ENCODE assay signal across 8 cellular contexts in genomic region chr6:30752164-30752927, GRCh38. TPM values are rescaled to one million over a fixed set of nuclear protein-coding genes. Genes with fewer than 3 reads are reported as not detected.
A peak's percentile ranks its signal among the peaks of the same experiment; 100 is the strongest.
DNase-seq lines count a peak whose midpoint lies in the region; ATAC-seq and TF ChIP-seq lines count a peak whose summit lies in the region.

No MANE protein-coding gene starts in this region.

- TF ChIP-seq POLR2A in tibial nerve (IDR thresholded peaks at IDR 0.05), result peak in 1 of 2 donors; percentile 12

- no peak overlapping the region for H3K4me3 Mint-ChIP-seq in chondrocyte (ENCODE audit: unreplicated experiment)

- no peaks in the 10 kb centered on the region for H3K27me3 ChIP-seq in lung (ENCODE audit: control insufficient read depth, insufficient read depth)
- H3K27me3 ChIP-seq in tibial nerve, result no peaks in the 10 kb centered on the region

- TF ChIP-seq CTCF in chondrocyte (IDR thresholded peaks at IDR 0.05), result peak; percentile 46
- TF ChIP-seq CTCF in lung (IDR thresholded peaks at IDR 0.05; ENCODE audit: control extremely low read depth, extremely low read depth), result no peak
- TF ChIP-seq CTCF in tibial nerve (IDR thresholded peaks at IDR 0.05), result peak in 1 of 5 experiments; percentile 9
- TF ChIP-seq CTCF in GM10266 (IDR thresholded peaks at IDR 0.05; ENCODE audit: control insufficient read depth, insufficient read depth, low read depth, missing control alignments), result no peak

- H3K4me1 Mint-ChIP-seq in chondrocyte (ENCODE audit: low read depth), result peaks cover 85% of the 10 kb centered on the region

- no peaks in the 10 kb centered on the region for H3K9me3 ChIP-seq in lung (ENCODE audit: control insufficient read depth in 2 of 2, insufficient read depth in 1 of 2, low read length in 1 of 2)
- H3K9me3 ChIP-seq in tibial nerve, result no peaks in the 10 kb centered on the region

- DNase-seq in COLO829 (ENCODE audit: low spot score) (peak; percentile 94), NCI-H2196 (lab: John Stamatoyannopoulos, UW; ENCODE audit: unreplicated experiment) (peak; percentile 82), chondrocyte (ENCODE audit: low spot score) (peak; percentile 100), lung (ENCODE audit: low spot score) (peak; percentile 94), tibial nerve (ENCODE audit: low spot score in 2 of 2) (peak; percentile 82), GM10266 (ENCODE audit: extremely low spot score) (no peak)

- peak overlapping the region; percentile 80 to 97 for H3K27ac ChIP-seq in lung (ENCODE audit: low read depth in 1 of 2, low read length in 1 of 2)
- peak overlapping the region; percentile 37 to 96 (median 68) for H3K27ac ChIP-seq in tibial nerve

- no peaks in the 10 kb centered on the region for H3K36me3 Mint-ChIP-seq in chondrocyte (ENCODE audit: low read depth)

- WGBS in lung, 2 donors, result 30 to 40% methylated on average over 12 of the region's 12 CpGs
- 19 to 23% methylated on average over 9 to 12 of the region's 12 CpGs for WGBS in tibial nerve, 2 donors

- H3K4me1 ChIP-seq in lung (ENCODE audit: control insufficient read depth in 2 of 2, insufficient read depth in 2 of 2, low read length in 2 of 2), result peaks cover 7 to 12% of the 10 kb centered on the region in 2 donors
- peaks cover 0 to 51% (median 17%) of the 10 kb centered on the region in 4 donors for H3K4me1 ChIP-seq in tibial nerve

- ATAC-seq in lung (ENCODE audit: insufficient read depth, low FRiP score), result peak; percentile 92
- ATAC-seq in GM19463 (IDR thresholded peaks at IDR 0.05; ENCODE audit: unreplicated experiment), result no peak
- ATAC-seq in HG02588 (IDR thresholded peaks at IDR 0.05; ENCODE audit: unreplicated experiment), result no peak

- H3K27me3 Mint-ChIP-seq in chondrocyte (ENCODE audit: low read depth), result no peaks in the 10 kb centered on the region

- H3K9me3 Mint-ChIP-seq in chondrocyte (ENCODE audit: low read depth), result no peaks in the 10 kb centered on the region

- H3K4me3 ChIP-seq in lung, result no peak overlapping the region
- no peak overlapping the region for H3K4me3 ChIP-seq in tibial nerve

- peak overlapping the region; percentile 100 for H3K27ac Mint-ChIP-seq in chondrocyte (ENCODE audit: unreplicated experiment)

- peak; percentile 47 to 82 for TF ChIP-seq EP300 in tibial nerve (IDR thresholded peaks at IDR 0.05)

- H3K36me3 ChIP-seq in lung (ENCODE audit: control insufficient read depth in 2 of 2, insufficient read depth in 2 of 2, low read length in 2 of 2) (no peaks in the 10 kb centered on the region), tibial nerve (no peaks in the 10 kb centered on the region)

RNA-seq across cellular contexts. Expression of gene IER3, which starts 8.0 kb away (rescaled TPM):
- total RNA-seq in chondrocyte (332 to 354 TPM (median 333 TPM) in 3 replicates), lung (10 to 100 TPM; 16.7 to 37.4 TPM), tibial nerve (10 to 100 TPM in 1 of 4 donors, 1 to 10 TPM in 3; 4.5 to 15.3 (median 8.0) TPM)
- polyA plus RNA-seq in lung, result 100 to 1,000 TPM in 1 of 2 donors, 10 to 100 TPM in 1; 97.9 to 302 TPM

RNA-seq across cellular contexts. Expression of gene FLOT1, which starts 9.9 kb away (rescaled TPM):
- total RNA-seq in chondrocyte (66.8 to 72.7 TPM (median 69.1 TPM) in 3 replicates), lung (100 to 1,000 TPM in 1 of 2 donors, 10 to 100 TPM in 1; 88.0 to 171 TPM), tibial nerve (100 to 1,000 TPM in 1 of 4 donors, 10 to 100 TPM in 3; 83.1 to 157 (median 94.6) TPM)
- polyA plus RNA-seq in lung, result 100 to 1,000 TPM; 205 to 474 TPM

RNA-seq across cellular contexts. Expression of gene TUBB, which starts 32.2 kb away (rescaled TPM):
- total RNA-seq in chondrocyte (681 to 975 TPM (median 692 TPM) in 3 replicates), lung (100 to 1,000 TPM; 292 to 403 TPM), tibial nerve (100 to 1,000 TPM; 152 to 218 (median 207) TPM)
- polyA plus RNA-seq in lung, result 100 to 1,000 TPM; 171 to 303 TPM

RNA-seq across cellular contexts. Expression of gene MDC1, which starts 35.3 kb away (rescaled TPM):
- total RNA-seq in chondrocyte, result 25.5 to 33.5 TPM (median 33.1 TPM) in 3 replicates
- total RNA-seq in lung, result 10 to 100 TPM; 13.7 to 34.0 TPM
- polyA plus RNA-seq in lung, result 10 to 100 TPM in 1 of 2 donors, 1 to 10 TPM in 1; 9.9 to 11.0 TPM
- 10 to 100 TPM; 21.3 to 36.0 (median 26.2) TPM for total RNA-seq in tibial nerve
